ENCODE assay signal across 8 cellular contexts in the genomic region with DNA sequence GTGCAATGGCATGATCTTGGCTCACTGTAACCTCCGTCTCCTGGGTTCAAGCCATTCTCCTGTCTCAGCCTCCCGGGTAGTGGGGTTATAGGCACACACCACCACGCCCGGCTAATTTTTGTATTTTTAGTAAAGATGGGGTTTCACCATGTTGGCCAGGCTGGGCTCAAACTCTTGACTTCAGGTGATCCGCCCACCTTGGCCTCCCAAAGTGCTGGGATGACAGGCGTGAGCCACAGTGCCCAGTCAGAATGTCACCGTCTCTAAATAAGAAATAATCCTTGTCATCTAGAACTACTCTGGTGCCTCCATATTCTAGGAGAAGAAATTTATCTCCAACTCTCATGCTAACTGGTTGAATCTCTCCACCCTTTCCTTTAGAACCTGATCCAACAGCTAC. TPM values are rescaled to one million over a fixed set of nuclear protein-coding genes. Genes with fewer than 3 reads are reported as not detected.
DNase-seq lines count a peak whose midpoint lies in the region; ATAC-seq and TF ChIP-seq lines count a peak whose summit lies in the region.
"Not testable (repeated sequence)": the region's sequence is repeated elsewhere in the genome, so short reads cannot be mapped to it uniquely, and the experiment has no call there.

No MANE protein-coding gene starts in this region.

- peak overlapping the region; percentile 91 for H3K27ac ChIP-seq in CD8-positive, alpha-beta T cell (ENCODE audit: low read depth, low read length)

- intact Hi-C loops in CD8-positive, alpha-beta T cell (cut with DNase I, micrococcal nuclease): loop anchor here in 1 of 2 experiments (2.0 kb wide), 1 partner anchor 28 kb away; no protein-coding TSS in a partner anchor

- POLR2A ChIA-PET in CD8-positive, alpha-beta T cell (lab: Charles Lee): interaction anchor here (0.6 to 7.2 kb wide), 15 partner anchors 8 to 1384 kb away, joined by 3 to 102 read pairs (median 8); partner anchors contain the start of gene ARL4C
- POLR2A ChIA-PET in T-cell (lab: Charles Lee): interaction anchor here (0.6 to 5.2 kb wide), 24 partner anchors 8 to 169 kb away, joined by 3 to 74 read pairs (median 8); partner anchors contain the start of gene ARL4C (in 1 of the 2)
- POLR2A ChIA-PET in activated CD4-positive, alpha-beta T cell treated with anti-CD3 and anti-CD28 coated beads, Interleukin-2, amount 10 ng/mL, durations not matched to agents 7 days and 5 days (lab: Charles Lee): interaction anchor here (0.6 to 5.7 kb wide), 5 partner anchors 12 to 184 kb away, joined by 3 to 50 read pairs (median 10); partner anchors contain the start of gene ARL4C
- POLR2A ChIA-PET in naive thymus-derived CD8-positive, alpha-beta T cell (lab: Charles Lee): interaction anchor here (1.1 to 20.7 kb wide), 15 partner anchors 8 to 319 kb away, joined by 3 to 593 read pairs (median 19); partner anchors contain the start of gene ARL4C

- not testable (repeated sequence) for H3K9me3 ChIP-seq in CD8-positive, alpha-beta T cell (ENCODE audit: low read length)

- CTCF ChIA-PET in CD8-positive, alpha-beta T cell (lab: Charles Lee): interaction anchor here (0.7 to 6.4 kb wide), 8 partner anchors 8 to 166 kb away, joined by 3 to 32 read pairs (median 12); no protein-coding TSS in a partner anchor
- CTCF ChIA-PET in T-cell (lab: Charles Lee): interaction anchor here in 1 of 2 donors (0.6 to 2.2 kb wide), 7 partner anchors 8 to 201 kb away, joined by 3 to 18 read pairs (median 8); partner anchors contain the start of gene ARL4C
- CTCF ChIA-PET in activated CD4-positive, alpha-beta T cell treated with anti-CD3 and anti-CD28 coated beads, Interleukin-2, amount 10 ng/mL, durations not matched to agents 7 days and 5 days (lab: Charles Lee): interaction anchor here (0.9 to 6.3 kb wide), 6 partner anchors 9 to 166 kb away, joined by 4 to 49 read pairs (median 6); no protein-coding TSS in a partner anchor
- CTCF ChIA-PET in activated naive CD4-positive, alpha-beta T cell treated with anti-CD3 and anti-CD28 coated beads, Interleukin-2, amount 10 ng/mL, durations not matched to agents 7 days and 5 days (lab: Charles Lee): interaction anchor here (1.2 to 2.2 kb wide), 7 partner anchors 9 to 165 kb away, joined by 4 to 13 read pairs (median 5); no protein-coding TSS in a partner anchor

- not testable (repeated sequence) for H3K9me3 Mint-ChIP-seq in CD8-positive, alpha-beta T cell; T-cell; activated T-cell treated with anti-CD3 and anti-CD28 coated beads, Interleukin-2, amount 50 U/mL, for 24 hours; central memory CD8-positive, alpha-beta T cell; stimulated activated naive CD8-positive, alpha-beta T cell treated with anti-CD3 and anti-CD28 coated beads, Interleukin-15, Interleukin-2, amounts not matched to agents 100 ng/mL and 50 ng/mL, for 24 hours
- peaks cover 33% of the 10 kb centered on the region for H3K9me3 Mint-ChIP-seq in activated CD4-positive, alpha-beta T cell treated with anti-CD3 and anti-CD28 coated beads, Interleukin-2, amount 10 ng/mL, durations not matched to agents 7 days and 5 days
- H3K9me3 Mint-ChIP-seq in activated naive CD4-positive, alpha-beta T cell treated with anti-CD3 and anti-CD28 coated beads, Interleukin-2, amount 10 ng/mL, durations not matched to agents 7 days and 5 days: peaks cover 27% of the 10 kb centered on the region
- peaks cover 0 to 13% (median 0%) of the 10 kb centered on the region in 9 donors for H3K9me3 Mint-ChIP-seq in naive thymus-derived CD8-positive, alpha-beta T cell

- peaks cover 75% of the 10 kb centered on the region for H3K4me1 Mint-ChIP-seq in CD8-positive, alpha-beta T cell (ENCODE audit: low read depth)
- H3K4me1 Mint-ChIP-seq in T-cell: peaks cover 77 to 88% (median 88%) of the 10 kb centered on the region in 3 donors
- peaks cover 80% of the 10 kb centered on the region for H3K4me1 Mint-ChIP-seq in activated CD4-positive, alpha-beta T cell treated with anti-CD3 and anti-CD28 coated beads, Interleukin-2, amount 10 ng/mL, durations not matched to agents 7 days and 5 days
- peaks cover 90% of the 10 kb centered on the region for H3K4me1 Mint-ChIP-seq in activated T-cell treated with anti-CD3 and anti-CD28 coated beads, Interleukin-2, amount 50 U/mL, for 24 hours (ENCODE audit: low read depth)
- H3K4me1 Mint-ChIP-seq in activated naive CD4-positive, alpha-beta T cell treated with anti-CD3 and anti-CD28 coated beads, Interleukin-2, amount 10 ng/mL, durations not matched to agents 7 days and 5 days: peaks cover 74% of the 10 kb centered on the region
- H3K4me1 Mint-ChIP-seq in central memory CD8-positive, alpha-beta T cell: peaks cover 62% of the 10 kb centered on the region
- peaks cover 33 to 89% (median 82%) of the 10 kb centered on the region in 4 donors for H3K4me1 Mint-ChIP-seq in naive thymus-derived CD8-positive, alpha-beta T cell
- H3K4me1 Mint-ChIP-seq in stimulated activated naive CD8-positive, alpha-beta T cell treated with anti-CD3 and anti-CD28 coated beads, Interleukin-15, Interleukin-2, amounts not matched to agents 100 ng/mL and 50 ng/mL, for 24 hours (ENCODE audit: low read depth): peaks cover 84% of the 10 kb centered on the region

- not testable (repeated sequence) for H3K36me3 ChIP-seq in CD8-positive, alpha-beta T cell (ENCODE audit: insufficient read depth, low read length)

- H3K4me1 ChIP-seq in CD8-positive, alpha-beta T cell (ENCODE audit: insufficient read depth, low read length): peaks cover 60% of the 10 kb centered on the region

- H3K27ac Mint-ChIP-seq in CD8-positive, alpha-beta T cell: peak overlapping the region; percentile 91
- H3K27ac Mint-ChIP-seq in T-cell: peak overlapping the region; percentile 91 to 99
- peak overlapping the region; percentile 93 for H3K27ac Mint-ChIP-seq in activated CD4-positive, alpha-beta T cell treated with anti-CD3 and anti-CD28 coated beads, Interleukin-2, amount 10 ng/mL, durations not matched to agents 7 days and 5 days
- peak overlapping the region; percentile 90 for H3K27ac Mint-ChIP-seq in activated T-cell treated with anti-CD3 and anti-CD28 coated beads, Interleukin-2, amount 50 U/mL, for 24 hours
- H3K27ac Mint-ChIP-seq in activated naive CD4-positive, alpha-beta T cell treated with anti-CD3 and anti-CD28 coated beads, Interleukin-2, amount 10 ng/mL, durations not matched to agents 7 days and 5 days: peak overlapping the region; percentile 94
- peak overlapping the region; percentile 92 for H3K27ac Mint-ChIP-seq in central memory CD8-positive, alpha-beta T cell (ENCODE audit: low read depth)
- H3K27ac Mint-ChIP-seq in naive thymus-derived CD8-positive, alpha-beta T cell: peak overlapping the region; percentile 93 to 100 (median 98)
- peak overlapping the region; percentile 94 for H3K27ac Mint-ChIP-seq in stimulated activated naive CD8-positive, alpha-beta T cell treated with anti-CD3 and anti-CD28 coated beads, Interleukin-15, Interleukin-2, amounts not matched to agents 100 ng/mL and 50 ng/mL, for 24 hours

- H3K4me3 ChIP-seq in CD8-positive, alpha-beta T cell (ENCODE audit: low read depth, low read length): not testable (repeated sequence)

- not testable (repeated sequence) for DNase-seq in CD8-positive, alpha-beta T cell; T-cell; activated CD4-positive, alpha-beta T cell treated with anti-CD3 and anti-CD28 coated beads, Interleukin-2, amount 10 ng/mL, durations not matched to agents 7 days and 5 days; activated T-cell treated with anti-CD3 and anti-CD28 coated beads, Interleukin-2, amount 50 U/mL, for 24 hours; activated naive CD4-positive, alpha-beta T cell treated with anti-CD3 and anti-CD28 coated beads, Interleukin-2, amount 10 ng/mL, durations not matched to agents 7 days and 5 days; central memory CD8-positive, alpha-beta T cell (ENCODE audit: low spot score in 2 of 2); naive thymus-derived CD8-positive, alpha-beta T cell

- H3K36me3 Mint-ChIP-seq in CD8-positive, alpha-beta T cell: peaks cover 33% of the 10 kb centered on the region
- peaks cover 18% of the 10 kb centered on the region for H3K36me3 Mint-ChIP-seq in T-cell
- peaks cover 82% of the 10 kb centered on the region for H3K36me3 Mint-ChIP-seq in activated CD4-positive, alpha-beta T cell treated with anti-CD3 and anti-CD28 coated beads, Interleukin-2, amount 10 ng/mL, durations not matched to agents 7 days and 5 days (ENCODE audit: low read depth)
- not testable (repeated sequence) for H3K36me3 Mint-ChIP-seq in activated T-cell treated with anti-CD3 and anti-CD28 coated beads, Interleukin-2, amount 50 U/mL, for 24 hours (ENCODE audit: low read depth); stimulated activated naive CD8-positive, alpha-beta T cell treated with anti-CD3 and anti-CD28 coated beads, Interleukin-15, Interleukin-2, amounts not matched to agents 100 ng/mL and 50 ng/mL, for 24 hours (ENCODE audit: low read depth)
- H3K36me3 Mint-ChIP-seq in activated naive CD4-positive, alpha-beta T cell treated with anti-CD3 and anti-CD28 coated beads, Interleukin-2, amount 10 ng/mL, durations not matched to agents 7 days and 5 days: peaks cover 69% of the 10 kb centered on the region
- H3K36me3 Mint-ChIP-seq in central memory CD8-positive, alpha-beta T cell (ENCODE audit: insufficient read depth): peaks cover 24% of the 10 kb centered on the region
- peaks cover 7 to 26% (median 19%) of the 10 kb centered on the region in 3 donors for H3K36me3 Mint-ChIP-seq in naive thymus-derived CD8-positive, alpha-beta T cell

- not testable (repeated sequence) for TF ChIP-seq CTCF in CD8-positive, alpha-beta T cell (IDR thresholded peaks at IDR 0.05)

- not testable (repeated sequence) for ATAC-seq in CD8-positive, alpha-beta T cell; T-cell (replicated peaks in 1 of 4); central memory CD8-positive, alpha-beta T cell (replicated peaks; ENCODE audit: extremely low read depth, poor library complexity, severe bottlenecking); naive thymus-derived CD8-positive, alpha-beta T cell

- H3K27me3 ChIP-seq in CD8-positive, alpha-beta T cell (ENCODE audit: insufficient read depth, low read length): not testable (repeated sequence)

- H3K4me3 Mint-ChIP-seq in CD8-positive, alpha-beta T cell: peak overlapping the region; percentile 42
- H3K4me3 Mint-ChIP-seq in T-cell: peak overlapping the region; percentile 65 to 90 (median 87)
- peak overlapping the region; percentile 70 for H3K4me3 Mint-ChIP-seq in activated CD4-positive, alpha-beta T cell treated with anti-CD3 and anti-CD28 coated beads, Interleukin-2, amount 10 ng/mL, durations not matched to agents 7 days and 5 days
- H3K4me3 Mint-ChIP-seq in activated T-cell treated with anti-CD3 and anti-CD28 coated beads, Interleukin-2, amount 50 U/mL, for 24 hours: peak overlapping the region; percentile 77
- H3K4me3 Mint-ChIP-seq in activated naive CD4-positive, alpha-beta T cell treated with anti-CD3 and anti-CD28 coated beads, Interleukin-2, amount 10 ng/mL, durations not matched to agents 7 days and 5 days: peak overlapping the region; percentile 85
- peak overlapping the region; percentile 32 for H3K4me3 Mint-ChIP-seq in central memory CD8-positive, alpha-beta T cell
- H3K4me3 Mint-ChIP-seq in naive thymus-derived CD8-positive, alpha-beta T cell: peak overlapping the region; percentile 48 to 92 (median 82)
- peak overlapping the region; percentile 44 for H3K4me3 Mint-ChIP-seq in stimulated activated naive CD8-positive, alpha-beta T cell treated with anti-CD3 and anti-CD28 coated beads, Interleukin-15, Interleukin-2, amounts not matched to agents 100 ng/mL and 50 ng/mL, for 24 hours

- not testable (repeated sequence) for H3K27me3 Mint-ChIP-seq in CD8-positive, alpha-beta T cell (ENCODE audit: low read depth); T-cell; activated CD4-positive, alpha-beta T cell treated with anti-CD3 and anti-CD28 coated beads, Interleukin-2, amount 10 ng/mL, durations not matched to agents 7 days and 5 days; activated T-cell treated with anti-CD3 and anti-CD28 coated beads, Interleukin-2, amount 50 U/mL, for 24 hours; activated naive CD4-positive, alpha-beta T cell treated with anti-CD3 and anti-CD28 coated beads, Interleukin-2, amount 10 ng/mL, durations not matched to agents 7 days and 5 days; central memory CD8-positive, alpha-beta T cell; naive thymus-derived CD8-positive, alpha-beta T cell; stimulated activated naive CD8-positive, alpha-beta T cell treated with anti-CD3 and anti-CD28 coated beads, Interleukin-15, Interleukin-2, amounts not matched to agents 100 ng/mL and 50 ng/mL, for 24 hours

RNA-seq across cellular contexts. Expression of gene ARL4C, which starts 41.6 kb away (rescaled TPM):
- total RNA-seq in CD8-positive, alpha-beta T cell: 100 to 1,000 TPM; 484 to 496 TPM
- 100 to 1,000 TPM; 209 to 424 (median 294) TPM for total RNA-seq in T-cell
- 100 to 1,000 TPM; 292 to 300 TPM for total RNA-seq in activated CD4-positive, alpha-beta T cell treated with anti-CD3 and anti-CD28 coated beads, Interleukin-2, amount 10 ng/mL, durations not matched to agents 7 days and 5 days
- 100 to 1,000 TPM; 137 to 142 TPM for total RNA-seq in naive thymus-derived CD8-positive, alpha-beta T cell
- 100 to 1,000 TPM in 2 of 3 donors, 10 to 100 TPM in 1; 52.9 to 140 (median 112) TPM for polyA plus RNA-seq in naive thymus-derived CD8-positive, alpha-beta T cell

Comparison
In these comparisons a context has a peak if more than half of its experiments do, and no peak if none do; other contexts are left out.
1. H3K4me3 Mint-ChIP-seq: peak in every context shown above with its lines; median percentile 87 in T-cell; 85 in activated naive CD4-positive, alpha-beta T cell treated with anti-CD3 and anti-CD28 coated beads, Interleukin-2, amount 10 ng/mL, durations not matched to agents 7 days and 5 days; 82 in naive thymus-derived CD8-positive, alpha-beta T cell; 77 in activated T-cell treated with anti-CD3 and anti-CD28 coated beads, Interleukin-2, amount 50 U/mL, for 24 hours; 70 in activated CD4-positive, alpha-beta T cell treated with anti-CD3 and anti-CD28 coated beads, Interleukin-2, amount 10 ng/mL, durations not matched to agents 7 days and 5 days; 44 in stimulated activated naive CD8-positive, alpha-beta T cell treated with anti-CD3 and anti-CD28 coated beads, Interleukin-15, Interleukin-2, amounts not matched to agents 100 ng/mL and 50 ng/mL, for 24 hours; 42 in CD8-positive, alpha-beta T cell; 32 in central memory CD8-positive, alpha-beta T cell.